Comparison of ENCODE assay signal across 8 cellular contexts in the genomic region with DNA sequence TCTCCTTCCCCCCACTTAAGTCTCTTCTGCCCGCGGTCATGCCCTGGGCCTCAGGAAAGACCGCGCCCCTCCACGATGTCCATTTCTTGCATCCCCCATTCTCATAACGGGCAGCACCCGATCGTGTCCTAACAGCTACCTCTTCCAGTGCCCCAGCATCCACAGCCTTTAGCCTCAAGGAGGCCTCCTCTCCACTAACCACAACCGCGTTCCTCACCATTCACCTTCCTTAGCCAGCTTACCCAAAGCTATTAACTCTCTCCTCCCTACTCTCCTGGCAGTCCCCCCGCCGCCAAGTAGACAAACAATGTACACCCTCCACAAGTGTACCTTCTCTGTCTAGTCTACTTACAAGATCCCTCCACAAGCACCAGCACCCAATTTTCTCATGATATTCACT. TPM values are rescaled to one million over a fixed set of nuclear protein-coding genes. Genes with fewer than 3 reads are reported as not detected.
DNase-seq lines count a peak whose midpoint lies in the region; FAIRE-seq and TF ChIP-seq lines count a peak whose summit lies in the region.

No MANE protein-coding gene starts in this region.

- H2AFZ ChIP-seq in H9 (ENCODE audit: low read length) (no peak overlapping the region), SU-DHL-6 (ENCODE audit: low read depth, low read length, severe bottlenecking) (peak overlapping the region; percentile 68), neural progenitor cell (replicated peaks) (no peak overlapping the region)

- H2BK12ac ChIP-seq in H9 (ENCODE audit: insufficient read length, low read depth, low read length) = no peak overlapping the region

- H3K27me3 ChIP-seq in H9 (ENCODE audit: insufficient read depth, low read length) = no peaks in the 10 kb centered on the region
- no peaks in the 10 kb centered on the region for H3K27me3 ChIP-seq in SU-DHL-6 (ENCODE audit: low read length)
- H3K27me3 ChIP-seq in esophagus muscularis mucosa = no peaks in the 10 kb centered on the region
- no peaks in the 10 kb centered on the region for H3K27me3 ChIP-seq in neural progenitor cell

- no peak overlapping the region for H2BK15ac ChIP-seq in H9 (ENCODE audit: low read depth, low read length)

- H3K9me3 Mint-ChIP-seq in H9 (peaks cover 59 to 65% of the 10 kb centered on the region in 2 experiments), neural progenitor cell (peaks cover 13% of the 10 kb centered on the region)

- H3K4me3 ChIP-seq in SU-DHL-6 (ENCODE audit: insufficient read depth, low read length, poor library complexity, severe bottlenecking) = peak overlapping the region; percentile 80
- H3K4me3 ChIP-seq in esophagus muscularis mucosa = peak overlapping the region; percentile 57 to 68 (median 60)
- peak overlapping the region; percentile 68 for H3K4me3 ChIP-seq in neural progenitor cell

- H3K36me3 ChIP-seq in SU-DHL-6 (ENCODE audit: low read length) = no peaks in the 10 kb centered on the region
- H3K36me3 ChIP-seq in esophagus muscularis mucosa = no peaks in the 10 kb centered on the region
- no peaks in the 10 kb centered on the region for H3K36me3 ChIP-seq in neural progenitor cell

- FAIRE-seq in GM19239 (lab: Jason Lieb, UNC) = no peak

- H3K36me3 Mint-ChIP-seq in H9 (ENCODE audit: insufficient read depth in 1 of 3, low read depth in 3 of 3) (peaks cover 0 to 14% (median 8%) of the 10 kb centered on the region in 3 experiments; a peak in 3 of 7 replicates), neural progenitor cell (no peaks in the 10 kb centered on the region)

- TF ChIP-seq CTCF in H9 (conservative IDR thresholded peaks at IDR 0.05) (no peak), SU-DHL-6 (IDR thresholded peaks at IDR 0.05; ENCODE audit: insufficient read depth, low read length, poor library complexity, severe bottlenecking) (no peak), esophagus muscularis mucosa (IDR thresholded peaks at IDR 0.05) (no peak), neural progenitor cell (IDR thresholded peaks at IDR 0.05) (no peak)

- H3K14ac ChIP-seq in H9 (ENCODE audit: insufficient read depth, low read length) = no peak overlapping the region

- H2AK5ac ChIP-seq in H9 (ENCODE audit: insufficient read length, low read length) = no peak overlapping the region

- H4K20me1 ChIP-seq in H9 (ENCODE audit: control insufficient read depth, insufficient read depth, insufficient read length) = no peaks in the 10 kb centered on the region
- no peaks in the 10 kb centered on the region for H4K20me1 ChIP-seq in SU-DHL-6 (ENCODE audit: low read depth, low read length)
- H4K20me1 ChIP-seq in neural progenitor cell (ENCODE audit: low read depth) = no peaks in the 10 kb centered on the region

- H3T11ph ChIP-seq in H9 (ENCODE audit: low read length) = no peak overlapping the region

- H3K23ac ChIP-seq in H9 (ENCODE audit: insufficient read length, low read depth, low read length) = no peak overlapping the region

- H3K27ac ChIP-seq in H9 (ENCODE audit: insufficient read length, low read depth, low read length) (no peak overlapping the region), SU-DHL-6 (ENCODE audit: low read depth, low read length) (peak overlapping the region; percentile 89), esophagus muscularis mucosa (replicated peaks in 1 of 4) (peak overlapping the region; percentile 83 to 92 (median 88)), neural progenitor cell (peak overlapping the region; percentile 82)

- no peak overlapping the region for H3K56ac ChIP-seq in H9 (ENCODE audit: insufficient read length, low read depth, low read length)

- WGBS in H9 (ENCODE audit: extremely low coverage, insufficient read length, low lambda C conversion rate) = no CpG with 5 or more reads among the region's 12 CpGs
- 58% methylated on average over 12 of the region's 12 CpGs for WGBS in esophagus muscularis mucosa

- H3K4ac ChIP-seq in H9 (ENCODE audit: low read depth, low read length) = no peak overlapping the region

- no peak overlapping the region for H4K5ac ChIP-seq in H9 (ENCODE audit: insufficient read length, low read depth, low read length)

- H4K91ac ChIP-seq in H9 (ENCODE audit: insufficient read length, low read depth, low read length) = no peak overlapping the region

- H3K79me2 ChIP-seq in H9 (ENCODE audit: insufficient read depth, low read length) (no peaks in the 10 kb centered on the region), SU-DHL-6 (ENCODE audit: insufficient read depth, low read length) (no peaks in the 10 kb centered on the region), neural progenitor cell (ENCODE audit: low read depth) (peaks cover 11% of the 10 kb centered on the region)

- TF ChIP-seq EP300 in esophagus muscularis mucosa (IDR thresholded peaks at IDR 0.05) = no peak

- intact Hi-C loops in esophagus muscularis mucosa (cut with DNase I) = no loop called here

- H3K4me2 ChIP-seq in H9 (ENCODE audit: insufficient read depth, insufficient read length, low read length) (peak overlapping the region; percentile 49), SU-DHL-6 (ENCODE audit: low read depth, low read length, poor library complexity, severe bottlenecking) (peak overlapping the region; percentile 93), neural progenitor cell (peak overlapping the region; percentile 78)

- H3K4me1 ChIP-seq in H9 (ENCODE audit: insufficient read depth, low read length) (no peaks in the 10 kb centered on the region), esophagus muscularis mucosa (peaks cover 0 to 14% (median 6%) of the 10 kb centered on the region in 4 donors), neural progenitor cell (no peaks in the 10 kb centered on the region)

- H2BK5ac ChIP-seq in H9 (ENCODE audit: insufficient read length, low read length) = no peak overlapping the region

- DNase-seq in H9 (peak; percentile 28), esophagus muscularis mucosa (ENCODE audit: extremely low spot score) (no peak), neural progenitor cell (ENCODE audit: low spot score) (peak; percentile 51), GM03348 (ENCODE audit: low spot score) (no peak), GDM1 (lab: John Stamatoyannopoulos, UW) (no peak), GM19239 (ENCODE audit: insufficient read length, low spot score) (no peak)
- DNase-seq in stimulated activated naive CD4-positive, alpha-beta T cell (lab: John Stamatoyannopoulos, UW) = no peak

- H3K4me1 Mint-ChIP-seq in H9 (peaks cover 3 to 6% of the 10 kb centered on the region in 2 experiments; a peak in 2 of 4 replicates), neural progenitor cell (peaks cover 4% of the 10 kb centered on the region)

- H3K9ac ChIP-seq in H9 (ENCODE audit: extremely low read depth, insufficient read length, low read length) = peak overlapping the region; percentile 62
- H3K9ac ChIP-seq in SU-DHL-6 (ENCODE audit: low read length) = peak overlapping the region; percentile 75
- no peak overlapping the region for H3K9ac ChIP-seq in neural progenitor cell

- no peak for TF ChIP-seq POLR2A in esophagus muscularis mucosa (IDR thresholded peaks at IDR 0.05; ENCODE audit: low read depth)

- H2BK120ac ChIP-seq in H9 (ENCODE audit: low read depth, low read length, poor library complexity, severe bottlenecking) = no peak overlapping the region

- no peaks in the 10 kb centered on the region for H3K9me2 ChIP-seq in SU-DHL-6 (replicated peaks; ENCODE audit: insufficient read depth, low read length)

- peak overlapping the region in 2 of 3 experiments; percentile 32 to 91; a peak in 5 of 7 replicates for H3K27ac Mint-ChIP-seq in H9
- peak overlapping the region; percentile 34 for H3K27ac Mint-ChIP-seq in neural progenitor cell

- H4K8ac ChIP-seq in H9 (replicated peaks; ENCODE audit: insufficient read length, low read depth, low read length) = no peak overlapping the region

- H3K9me3 ChIP-seq in H9 (ENCODE audit: control insufficient read depth, low read depth, low read length) = peaks cover 21% of the 10 kb centered on the region
- no peaks in the 10 kb centered on the region for H3K9me3 ChIP-seq in SU-DHL-6 (ENCODE audit: insufficient read depth, low read length)
- H3K9me3 ChIP-seq in esophagus muscularis mucosa = no peaks in the 10 kb centered on the region
- H3K9me3 ChIP-seq in neural progenitor cell (ENCODE audit: low read depth) = peaks cover 4% of the 10 kb centered on the region

- no peaks in the 10 kb centered on the region; the same call in none of the 2 replicates for H3K27me3 Mint-ChIP-seq in H9 (ENCODE audit: low read depth)
- H3K27me3 Mint-ChIP-seq in neural progenitor cell (ENCODE audit: insufficient read depth, low read depth) = peaks cover 11% of the 10 kb centered on the region

- H3F3A ChIP-seq in SU-DHL-6 (ENCODE audit: insufficient read depth) (peaks cover 7% of the 10 kb centered on the region; the same call in 1 of the 2 replicates), neural progenitor cell (ENCODE audit: low read depth) (peaks cover 7% of the 10 kb centered on the region)

- H3K4me3 Mint-ChIP-seq in H9 (peak overlapping the region; percentile 83 to 89), neural progenitor cell (peak overlapping the region; percentile 88)

- no peaks in the 10 kb centered on the region for H3K23me2 ChIP-seq in H9 (ENCODE audit: insufficient read length, low read depth, low read length, poor library complexity, severe bottlenecking)

- no peaks in the 10 kb centered on the region for H3K79me1 ChIP-seq in H9 (ENCODE audit: insufficient read depth, low read depth, low read length, poor library complexity, severe bottlenecking)

- H3K18ac ChIP-seq in H9 (ENCODE audit: insufficient read length, low read depth, low read length) = no peak overlapping the region

- H2BK20ac ChIP-seq in H9 (ENCODE audit: low read depth, low read length, poor library complexity, severe bottlenecking) = no peak overlapping the region

RNA-seq across cellular contexts. Expression of a gene that starts 58.6 kb away (rescaled TPM):
- total RNA-seq in H9 (2021) = not detected in 2 replicates
- not detected for total RNA-seq in esophagus muscularis mucosa
- total RNA-seq in neural progenitor cell (ENCODE audit: low replicate concordance) = not detected in 2 replicates

Comparison
In these comparisons a context has a peak if more than half of its experiments do, and no peak if none do; other contexts are left out.
1. DNase-seq: peak in H9 (single experiment) and neural progenitor cell (single experiment); none in esophagus muscularis mucosa (single experiment), GM03348 (single experiment), GDM1 (single experiment), GM19239 (single experiment) and stimulated activated naive CD4-positive, alpha-beta T cell (0 of 6).
2. Peak in every context shown above with its lines, with median percentiles within 50 percentile points of each other: H3K4me2 ChIP-seq and H3K4me3 ChIP-seq.